Comparison of ENCODE assay signal across 8 cellular contexts in the genomic region with DNA sequence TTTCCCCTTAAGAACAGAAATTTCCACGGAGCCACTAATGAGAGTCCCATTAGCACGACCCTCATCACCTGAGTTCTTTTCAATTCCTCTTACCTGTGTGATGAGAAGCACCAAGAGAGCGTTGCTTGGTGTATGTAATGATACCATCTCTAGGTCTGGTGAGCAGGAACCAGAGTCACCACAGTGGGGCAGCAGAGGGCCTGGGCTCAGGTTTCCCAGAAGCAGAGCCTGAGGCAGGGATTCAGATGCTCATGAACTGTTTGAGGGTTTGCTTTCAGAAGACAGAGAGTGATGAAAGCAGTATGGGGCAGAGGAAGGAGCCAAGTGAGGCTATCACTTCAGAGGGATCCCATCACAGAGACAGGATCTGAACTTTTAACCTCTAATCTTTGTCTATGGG. TPM values are rescaled to one million over a fixed set of nuclear protein-coding genes. Genes with fewer than 3 reads are reported as not detected.
DNase-seq lines count a peak whose midpoint lies in the region; ATAC-seq and TF ChIP-seq lines count a peak whose summit lies in the region.

No MANE protein-coding gene starts in this region.

- peak; percentile 49 for DNase-seq in GM13976 (ENCODE audit: low spot score)
- peak; percentile 77 for DNase-seq in NOMO-1 treated with DMSO at 0.1 percent for 48 hours (lab: John Stamatoyannopoulos, UW; ENCODE audit: unreplicated experiment)
- DNase-seq in astrocyte of the cerebellum (ENCODE audit: low read depth): no peak
- peak; percentile 34 for DNase-seq in stimulated activated CD4-positive, alpha-beta T cell treated with anti-CD3 and anti-CD28 coated beads, Interleukin-12 subunit alpha, Interleukin-12 subunit beta, amount 100 ng/mL, for 4 hours
- DNase-seq in SK-N-DZ (ENCODE audit: low spot score): no peak
- DNase-seq in NCI-H2107 treated with DMSO at 0.1 percent for 48 hours (lab: John Stamatoyannopoulos, UW; ENCODE audit: unreplicated experiment): no peak
- no peak for DNase-seq in caudate nucleus (lab: John Stamatoyannopoulos, UW)

- ATAC-seq in HG03439 (IDR thresholded peaks at IDR 0.05; ENCODE audit: unreplicated experiment): no peak

- no peak overlapping the region for H3K4me3 ChIP-seq in astrocyte of the cerebellum (ENCODE audit: low read depth, low read length)

- in situ Hi-C loops in GM13976 (cut with MboI; ENCODE audit: low sequenced_read_pairs, unreplicated experiment): no loop called here
- in situ Hi-C loops in astrocyte of the cerebellum (cut with HindIII; ENCODE audit: low sequenced_read_pairs): no loop called here

- no peak overlapping the region for H3K27ac ChIP-seq in caudate nucleus (ENCODE audit: low read depth, low read length)

- TF ChIP-seq CTCF in GM13976 (IDR thresholded peaks at IDR 0.05; ENCODE audit: borderline replicate concordance, control extremely low read depth, extremely low read depth, insufficient read depth, missing control alignments) (no peak), astrocyte of the cerebellum (IDR thresholded peaks at IDR 0.05; ENCODE audit: low read depth, low read length, missing control alignments) (peak; percentile 25)

RNA-seq across cellular contexts. Expression of a gene that starts 3.1 kb away (rescaled TPM):
- 0.36 and 1.2 TPM in 2 replicates for polyA plus RNA-seq in SK-N-DZ (2014; cell fraction: cytosol; rRNA removed)
- 0.44 and 1.6 TPM in 2 replicates for polyA plus RNA-seq in SK-N-DZ (2014; cell fraction: nucleus; rRNA removed)

RNA-seq across cellular contexts. Expression of a gene that starts 16.1 kb away (rescaled TPM):
- 0.29 and 0.75 TPM in 2 replicates for polyA plus RNA-seq in SK-N-DZ (2014; cell fraction: cytosol; rRNA removed)
- polyA plus RNA-seq in SK-N-DZ (2014; cell fraction: nucleus; rRNA removed): 6.8 and 8.0 TPM in 2 replicates

RNA-seq across cellular contexts. Expression of a gene that starts 32.4 kb away (rescaled TPM):
- polyA plus RNA-seq in SK-N-DZ (2014; cell fraction: cytosol; rRNA removed): 0.17 and 0.22 TPM in 2 replicates
- polyA plus RNA-seq in SK-N-DZ (2014; cell fraction: nucleus; rRNA removed): 2.4 and 8.4 TPM in 2 replicates

RNA-seq across cellular contexts. Expression of a gene that starts 46.0 kb away (rescaled TPM):
- polyA plus RNA-seq in SK-N-DZ (2014; cell fraction: cytosol; rRNA removed): 1.0 and 2.6 TPM in 2 replicates
- 0.83 and 1.4 TPM in 2 replicates for polyA plus RNA-seq in SK-N-DZ (2014; cell fraction: nucleus; rRNA removed)

RNA-seq across cellular contexts. Expression of a gene that starts 46.4 kb away (rescaled TPM):
- 13.9 and 15.3 TPM in 2 replicates for polyA plus RNA-seq in SK-N-DZ (2014; cell fraction: cytosol; rRNA removed)
- polyA plus RNA-seq in SK-N-DZ (2014; cell fraction: nucleus; rRNA removed): 22.0 and 32.5 TPM in 2 replicates

Comparison
In these comparisons a context has a peak if more than half of its experiments do, and no peak if none do; other contexts are left out.
1. DNase-seq: peak in GM13976 (single experiment), NOMO-1 treated with DMSO at 0.1 percent for 48 hours (single experiment) and stimulated activated CD4-positive, alpha-beta T cell treated with anti-CD3 and anti-CD28 coated beads, Interleukin-12 subunit alpha, Interleukin-12 subunit beta, amount 100 ng/mL, for 4 hours (single experiment); none in astrocyte of the cerebellum (single experiment), SK-N-DZ (single experiment), NCI-H2107 treated with DMSO at 0.1 percent for 48 hours (single experiment) and caudate nucleus (0 of 61).